Comparison of ENCODE assay signal across 13 cellular contexts in the genomic region with DNA sequence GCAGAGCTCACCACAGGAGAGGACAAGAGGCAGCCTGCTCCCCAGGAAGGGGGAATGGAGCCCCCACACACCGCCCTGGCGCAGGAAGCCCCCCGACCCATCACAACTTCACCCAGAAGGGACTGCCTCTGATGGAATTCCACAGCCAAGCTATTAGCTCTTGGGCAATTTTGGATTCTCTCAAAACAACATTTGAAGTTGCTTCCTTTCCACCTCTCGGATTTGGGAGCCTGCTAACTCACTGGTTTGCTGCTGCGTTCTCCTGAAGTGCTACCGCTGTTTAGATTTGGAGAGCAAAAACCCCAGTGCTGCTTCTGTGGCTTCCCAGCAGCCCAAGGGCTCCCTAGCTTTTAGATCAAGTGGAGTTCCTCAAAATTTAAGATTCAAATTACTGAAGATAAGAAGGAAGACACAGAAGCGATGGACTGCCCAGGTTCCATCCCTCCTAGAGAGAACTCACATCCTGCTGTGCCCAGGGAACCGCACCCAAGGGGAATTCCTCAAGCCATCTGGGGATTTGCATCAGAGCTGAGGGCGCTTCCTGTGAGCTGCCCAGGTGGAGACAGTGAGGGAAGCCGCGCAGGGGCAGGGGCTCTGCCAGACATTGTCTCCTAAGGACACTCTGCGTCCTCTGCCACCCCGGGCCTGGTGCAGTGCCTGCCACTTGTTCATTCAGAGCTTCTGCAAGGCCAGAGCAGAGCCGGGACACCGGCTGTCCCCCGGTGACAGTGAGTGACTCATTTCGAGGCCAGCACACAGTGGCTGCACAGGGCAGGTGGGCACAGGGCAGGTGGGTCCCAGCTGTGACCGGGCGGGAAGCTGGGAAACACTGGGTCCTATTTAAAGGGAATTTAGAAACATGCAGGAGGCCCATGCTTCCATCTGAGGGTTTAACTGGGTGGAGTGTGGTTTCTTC. TPM values are rescaled to one million over a fixed set of nuclear protein-coding genes. Genes with fewer than 3 reads are reported as not detected.
DNase-seq lines count a peak whose midpoint lies in the region; ATAC-seq and TF ChIP-seq lines count a peak whose summit lies in the region.
"Had no signal": no experiment of that assay in that cellular context is flagged by ENCODE, and none has a peak within 500 bp of the region (broad histone marks: within the 10 kb centered on the region; RNA-seq: fewer than 3 reads in every experiment).

No MANE protein-coding gene starts in this region.

- no peaks in the 10 kb centered on the region for H3K27me3 ChIP-seq in BLaER1 treated with 17β-estradiol and CSF1 and Interleukin-3, amounts not matched to agents 10 nM and 100 nM
- H3K27me3 ChIP-seq in OCI-LY3 (ENCODE audit: low read depth, low read length) = peaks cover 9% of the 10 kb centered on the region; the same call in 1 of the 2 replicates
- no peaks in the 10 kb centered on the region for H3K27me3 ChIP-seq in gastroesophageal sphincter
- H3K27me3 ChIP-seq in rectal smooth muscle tissue (ENCODE audit: control insufficient read depth, insufficient read depth, low read length) = no peaks in the 10 kb centered on the region
- H3K27me3 ChIP-seq: thyroid gland had no signal

- no peaks in the 10 kb centered on the region for H3K79me2 ChIP-seq in OCI-LY3 (ENCODE audit: low read length)

- no peaks in the 10 kb centered on the region for H4K20me1 ChIP-seq in BLaER1 treated with 17β-estradiol and CSF1 and Interleukin-3, amounts not matched to agents 10 nM and 100 nM
- no peaks in the 10 kb centered on the region for H4K20me1 ChIP-seq in OCI-LY3 (ENCODE audit: insufficient read depth, low read length)

- no peak for TF ChIP-seq POLR2A in gastroesophageal sphincter (IDR thresholded peaks at IDR 0.05)

- WGBS in gastroesophageal sphincter (ENCODE audit: low coverage in 1 of 2), 2 donors = 77% methylated on average over 3 of the region's 19 CpGs; no CpG with 5 or more reads in 1 of the 2 donors

- peak overlapping the region; percentile 6 to 75 (median 60); a peak in 21 of 22 replicates for H3K4me2 ChIP-seq in BLaER1 treated with 17β-estradiol and CSF1 and Interleukin-3, amounts not matched to agents 10 nM and 100 nM
- peak overlapping the region; percentile 54 for H3K4me2 ChIP-seq in OCI-LY3 (ENCODE audit: low read length)

- no peak overlapping the region for H3K4me3 ChIP-seq in BLaER1 treated with 17β-estradiol and CSF1 and Interleukin-3, amounts not matched to agents 10 nM and 100 nM
- H3K4me3 ChIP-seq in OCI-LY3 (ENCODE audit: low read length) = peak overlapping the region; percentile 15; the same call in 1 of the 2 replicates
- H3K4me3 ChIP-seq in gastroesophageal sphincter = no peak overlapping the region
- no peak overlapping the region for H3K4me3 ChIP-seq in rectal smooth muscle tissue (ENCODE audit: low read length)
- H3K4me3 ChIP-seq: thyroid gland had no signal

- H2AFZ ChIP-seq in OCI-LY3 (ENCODE audit: low read depth, low read length) = no peak overlapping the region

- DNase-seq in HT-29 (ENCODE audit: low spot score) = no peak
- no peak for DNase-seq in NCI-H2081 (lab: John Stamatoyannopoulos, UW)
- no peak for DNase-seq in C1 segment of cervical spinal cord (lab: John Stamatoyannopoulos, UW)
- DNase-seq: cortex of kidney, EL, NCI-H2227 treated with DMSO at 0.1 percent for 48 hours, retina had no signal

- peaks cover 0 to 30% (median 23%) of the 10 kb centered on the region in 11 experiments; a peak in 19 of 22 replicates for H3K9me3 ChIP-seq in BLaER1 treated with 17β-estradiol and CSF1 and Interleukin-3, amounts not matched to agents 10 nM and 100 nM (replicated peaks in 1 of 11)
- H3K9me3 ChIP-seq in OCI-LY3 (ENCODE audit: insufficient read depth, low read length) = no peaks in the 10 kb centered on the region
- no peaks in the 10 kb centered on the region for H3K9me3 ChIP-seq in gastroesophageal sphincter
- H3K9me3 ChIP-seq: thyroid gland had no signal

- TF ChIP-seq EP300 in gastroesophageal sphincter (IDR thresholded peaks at IDR 0.05) = no peak

- H3K4me1 ChIP-seq in BLaER1 treated with 17β-estradiol and CSF1 and Interleukin-3, amounts not matched to agents 10 nM and 100 nM = peaks cover 28 to 50% (median 39%) of the 10 kb centered on the region in 10 experiments
- H3K4me1 ChIP-seq in OCI-LY3 (ENCODE audit: low read length) (peaks cover 12% of the 10 kb centered on the region), gastroesophageal sphincter (peaks cover 21 to 90% (median 52%) of the 10 kb centered on the region in 3 donors), rectal smooth muscle tissue (ENCODE audit: control insufficient read depth, insufficient read depth, low read length) (peaks cover 36% of the 10 kb centered on the region)

- H3K9ac ChIP-seq in BLaER1 treated with 17β-estradiol and CSF1 and Interleukin-3, amounts not matched to agents 10 nM and 100 nM = no peak overlapping the region
- no peak overlapping the region for H3K9ac ChIP-seq in OCI-LY3 (ENCODE audit: low read length)
- H3K9ac ChIP-seq in rectal smooth muscle tissue (ENCODE audit: low read length) = no peak overlapping the region

- ATAC-seq in gastroesophageal sphincter (no peak), HG03520 (IDR thresholded peaks at IDR 0.05; ENCODE audit: unreplicated experiment) (no peak)

- TF ChIP-seq CTCF in OCI-LY3 (IDR thresholded peaks at IDR 0.05; ENCODE audit: low read depth, low read length) = no peak
- TF ChIP-seq CTCF in gastroesophageal sphincter (IDR thresholded peaks at IDR 0.05) = no peak

- H3K36me3 ChIP-seq in BLaER1 treated with 17β-estradiol and CSF1 and Interleukin-3, amounts not matched to agents 10 nM and 100 nM = no peaks in the 10 kb centered on the region
- H3K36me3 ChIP-seq in OCI-LY3 (replicated peaks; ENCODE audit: low read depth, low read length) = no peaks in the 10 kb centered on the region
- H3K36me3 ChIP-seq in gastroesophageal sphincter = peaks cover 0 to 5% of the 10 kb centered on the region in 2 donors
- no peaks in the 10 kb centered on the region for H3K36me3 ChIP-seq in rectal smooth muscle tissue (ENCODE audit: control insufficient read depth, insufficient read depth, low read length)
- H3K36me3 ChIP-seq: thyroid gland had no signal

- no peak overlapping the region for H3K27ac ChIP-seq in BLaER1 treated with 17β-estradiol and CSF1 and Interleukin-3, amounts not matched to agents 10 nM and 100 nM
- H3K27ac ChIP-seq in OCI-LY3 (ENCODE audit: low read length) = no peak overlapping the region
- H3K27ac ChIP-seq in gastroesophageal sphincter = peak overlapping the region; percentile 4 to 84 (median 73)
- H3K27ac ChIP-seq in rectal smooth muscle tissue (ENCODE audit: low read depth, low read length) = peak overlapping the region; percentile 77

RNA-seq across cellular contexts. Expression of a gene that starts 45.5 kb away (rescaled TPM):
- 100 to 1,000 TPM; 278 to 618 (median 440) TPM for total RNA-seq in gastroesophageal sphincter
- 0.10 and 0.29 TPM in 2 replicates for total RNA-seq in HT-29 (2014; rRNA removed; shearing (Covaris generic))

RNA-seq across cellular contexts. Expression of a gene that starts 45.7 kb away (rescaled TPM):
- 100 to 1,000 TPM; 478 to 945 (median 543) TPM for total RNA-seq in gastroesophageal sphincter
- 38.4 and 44.2 TPM in 2 replicates for total RNA-seq in HT-29 (2014; rRNA removed; shearing (Covaris generic))

Comparison
In these comparisons a context has a peak if more than half of its experiments do, and no peak if none do; other contexts are left out.
1. H3K27ac ChIP-seq: peak in gastroesophageal sphincter (4 of 4) and rectal smooth muscle tissue (single experiment); none in BLaER1 treated with 17β-estradiol and CSF1 and Interleukin-3, amounts not matched to agents 10 nM and 100 nM (0 of 11) and OCI-LY3 (single experiment).
2. RNA of a gene that starts 45.5 kb away (total RNA-seq): 278 to 618 TPM in gastroesophageal sphincter; 0.10 to 0.29 TPM in HT-29; every median in the first group is over 100 times any median in the second.
3. RNA of a gene that starts 45.7 kb away (total RNA-seq): 478 to 945 TPM in gastroesophageal sphincter; 38.4 to 44.2 TPM in HT-29; every median in the first group is over 10 times any median in the second.